2 cellular contexts compared by ENCODE assay signal in the genomic region with DNA sequence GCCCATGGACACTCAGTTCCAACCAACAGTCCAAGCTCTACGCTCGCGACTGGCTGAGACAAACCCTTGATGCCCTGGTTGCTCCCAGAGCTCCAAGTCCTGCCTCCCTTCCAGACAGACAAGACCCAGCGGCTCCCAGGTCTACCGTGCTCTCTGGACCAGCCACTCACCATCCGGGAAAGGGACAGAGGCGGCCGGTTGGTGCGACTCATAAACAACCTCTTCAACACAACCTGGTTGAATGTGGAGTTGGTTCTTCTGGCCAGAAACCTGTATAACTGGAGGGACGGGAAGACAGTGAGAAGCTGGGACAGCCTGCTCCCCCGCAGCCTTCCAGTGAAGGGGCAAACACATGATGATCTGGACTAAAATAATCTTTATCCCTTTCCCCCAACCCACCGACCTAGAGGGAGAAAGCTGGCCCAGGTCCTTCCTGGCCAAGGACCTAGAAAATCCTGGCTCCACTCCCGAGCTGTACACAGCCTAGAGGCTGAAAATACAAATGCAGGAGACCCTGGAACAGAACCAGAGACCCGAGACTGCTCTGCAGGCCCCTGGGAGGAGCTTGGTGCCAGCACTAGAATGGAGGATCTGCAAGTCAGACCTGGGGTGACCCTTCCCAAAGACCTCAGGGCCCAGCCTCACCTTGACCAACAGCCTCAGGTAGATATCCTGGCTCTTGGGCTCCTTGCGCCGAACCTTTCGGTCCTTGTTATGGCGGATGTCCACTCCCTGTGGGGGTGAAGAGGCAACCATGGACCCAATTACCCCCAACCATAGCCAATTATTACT.
TF ChIP-seq lines count a peak whose summit lies in the region.

No MANE protein-coding gene starts in this region.

TF ChIP-seq in H1, 55 proteins besides CTCF, POLR2A, EP300 and RAD21:
- TF ChIP-seq TAF1 (IDR thresholded peaks at IDR 0.05; ENCODE audit: low read depth, low read length) (0 out of 2 replicates have a peak, but pooled peaks have one; percentile 10), E2F6 (IDR thresholded peaks at IDR 0.05) (no peak), POLR2AphosphoS5 (IDR thresholded peaks at IDR 0.05; ENCODE audit: low read depth, low read length) (peak; percentile 44; the same call in 1 of the 2 replicates)

TF ChIP-seq in neural cell, 6 proteins besides CTCF, POLR2A, EP300 and RAD21:
- TF ChIP-seq TAF1 (IDR thresholded peaks at IDR 0.05; ENCODE audit: low read depth): no peak
- TF ChIP-seq POLR2AphosphoS5 (IDR thresholded peaks at IDR 0.05): no peak
- TF ChIP-seq MXI1 (conservative IDR thresholded peaks at IDR 0.05; ENCODE audit: poor library complexity, severe bottlenecking): no peak
- TF ChIP-seq EZH2 (IDR thresholded peaks at IDR 0.05; ENCODE audit: borderline replicate concordance, insufficient read depth, low read length, poor library complexity, severe bottlenecking): no peak
- TF ChIP-seq, protein P1, sequence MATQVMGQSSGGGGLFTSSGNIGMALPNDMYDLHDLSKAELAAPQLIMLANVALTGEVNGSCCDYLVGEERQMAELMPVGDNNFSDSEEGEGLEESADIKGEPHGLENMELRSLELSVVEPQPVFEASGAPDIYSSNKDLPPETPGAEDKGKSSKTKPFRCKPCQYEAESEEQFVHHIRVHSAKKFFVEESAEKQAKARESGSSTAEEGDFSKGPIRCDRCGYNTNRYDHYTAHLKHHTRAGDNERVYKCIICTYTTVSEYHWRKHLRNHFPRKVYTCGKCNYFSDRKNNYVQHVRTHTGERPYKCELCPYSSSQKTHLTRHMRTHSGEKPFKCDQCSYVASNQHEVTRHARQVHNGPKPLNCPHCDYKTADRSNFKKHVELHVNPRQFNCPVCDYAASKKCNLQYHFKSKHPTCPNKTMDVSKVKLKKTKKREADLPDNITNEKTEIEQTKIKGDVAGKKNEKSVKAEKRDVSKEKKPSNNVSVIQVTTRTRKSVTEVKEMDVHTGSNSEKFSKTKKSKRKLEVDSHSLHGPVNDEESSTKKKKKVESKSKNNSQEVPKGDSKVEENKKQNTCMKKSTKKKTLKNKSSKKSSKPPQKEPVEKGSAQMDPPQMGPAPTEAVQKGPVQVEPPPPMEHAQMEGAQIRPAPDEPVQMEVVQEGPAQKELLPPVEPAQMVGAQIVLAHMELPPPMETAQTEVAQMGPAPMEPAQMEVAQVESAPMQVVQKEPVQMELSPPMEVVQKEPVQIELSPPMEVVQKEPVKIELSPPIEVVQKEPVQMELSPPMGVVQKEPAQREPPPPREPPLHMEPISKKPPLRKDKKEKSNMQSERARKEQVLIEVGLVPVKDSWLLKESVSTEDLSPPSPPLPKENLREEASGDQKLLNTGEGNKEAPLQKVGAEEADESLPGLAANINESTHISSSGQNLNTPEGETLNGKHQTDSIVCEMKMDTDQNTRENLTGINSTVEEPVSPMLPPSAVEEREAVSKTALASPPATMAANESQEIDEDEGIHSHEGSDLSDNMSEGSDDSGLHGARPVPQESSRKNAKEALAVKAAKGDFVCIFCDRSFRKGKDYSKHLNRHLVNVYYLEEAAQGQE (IDR thresholded peaks at IDR 0.05; ENCODE audit: borderline replicate concordance): no peak
- TF ChIP-seq SMC3 (conservative IDR thresholded peaks at IDR 0.05; ENCODE audit: poor library complexity): no peak
